ENCODE assay signal across 15 cellular contexts in genomic region chr16:56478228-56479049, GRCh38. TPM values are rescaled to one million over a fixed set of nuclear protein-coding genes. Genes with fewer than 3 reads are reported as not detected.
A peak's percentile ranks its signal among the peaks of the same experiment; 100 is the strongest.
DNase-seq lines count a peak whose midpoint lies in the region; ATAC-seq and TF ChIP-seq lines count a peak whose summit lies in the region.
"Had no signal": no experiment of that assay in that cellular context is flagged by ENCODE, and none has a peak within 500 bp of the region (broad histone marks: within the 10 kb centered on the region; RNA-seq: fewer than 3 reads in every experiment).

No MANE protein-coding gene starts in this region.

- TF ChIP-seq RAD21 in HCT116 (IDR thresholded peaks at IDR 0.05; ENCODE audit: low read depth) = no peak

- no peak for DNase-seq in CD4-positive, CD25-positive, alpha-beta regulatory T cell
- DNase-seq in HCT116 (ENCODE audit: low read depth, low spot score) (no peak), WTC11 (ENCODE audit: low spot score) (no peak), heart left ventricle (no peak), RKO (ENCODE audit: low spot score) (no peak), foreskin keratinocyte (no peak)
- DNase-seq: activated naive CD4-positive, alpha-beta T cell treated with anti-CD3 and anti-CD28 coated beads, Interleukin-2, amount 50 U/mL, for 16 hours; cerebellar nuclear complex; naive thymus-derived CD8-positive, alpha-beta T cell; NCI-H1417 treated with DMSO at 0.1 percent for 48 hours; NCI-H446; T1000 had no signal

- peak overlapping the region in 2 of 3 donors; percentile 56 to 68 for H3K27ac Mint-ChIP-seq in CD4-positive, CD25-positive, alpha-beta regulatory T cell
- H3K27ac Mint-ChIP-seq in WTC11 = no peak overlapping the region

- no peaks in the 10 kb centered on the region for H3K27me3 Mint-ChIP-seq in CD4-positive, CD25-positive, alpha-beta regulatory T cell
- H3K27me3 Mint-ChIP-seq in WTC11 (ENCODE audit: low read depth) = no peaks in the 10 kb centered on the region
- H3K27me3 Mint-ChIP-seq: naive thymus-derived CD8-positive, alpha-beta T cell had no signal

- no peaks in the 10 kb centered on the region for H4K20me1 ChIP-seq in HCT116 (ENCODE audit: insufficient read depth)

- TF ChIP-seq POLR2A in HCT116 (IDR thresholded peaks at IDR 0.05; ENCODE audit: borderline replicate concordance, extremely low read depth, insufficient read depth, insufficient read length) = no peak
- TF ChIP-seq POLR2A in heart left ventricle (IDR thresholded peaks at IDR 0.05) = no peak

- no peak overlapping the region for H3K9ac ChIP-seq in HCT116 (ENCODE audit: low read length)

- BruUV-seq in HCT116 (replicated peaks; lab: Mats Ljungman, UMichigan) = no TSS peak

- H3K4me3 ChIP-seq in CD4-positive, CD25-positive, alpha-beta regulatory T cell (ENCODE audit: low read depth, low read length) = no peak overlapping the region
- no peak overlapping the region for H3K4me3 ChIP-seq in HCT116 (replicated peaks in 1 of 2; ENCODE audit: low read depth in 1 of 2, low read length in 2 of 2)
- no peak overlapping the region for H3K4me3 ChIP-seq in mesodermal cell (ENCODE audit: extremely low read depth, insufficient read depth, low read length, poor library complexity, severe bottlenecking)
- H3K4me3 ChIP-seq in heart left ventricle = no peak overlapping the region

- RAD21 ChIA-PET in HCT116 (lab: Charles Lee; ENCODE audit: low non-redundant PET in 1 of 2, low total read pairs in 2 of 2, uncharacterized antibody in 2 of 2, unreplicated experiment in 2 of 2) = no interaction called here

- no peaks in the 10 kb centered on the region for H3K9me2 ChIP-seq in HCT116 (ENCODE audit: insufficient read depth)

- H3K27me3 ChIP-seq in CD4-positive, CD25-positive, alpha-beta regulatory T cell (ENCODE audit: control insufficient read depth, insufficient read depth, low read length) = no peaks in the 10 kb centered on the region
- H3K27me3 ChIP-seq in HCT116 (ENCODE audit: insufficient read depth, low read length) (no peaks in the 10 kb centered on the region), heart left ventricle (no peaks in the 10 kb centered on the region), foreskin keratinocyte (no peaks in the 10 kb centered on the region)

- CTCF ChIA-PET in HCT116 (lab: Charles Lee) = interaction anchor here (1.1 kb wide), 1 partner anchor 122 kb away, joined by 3 read pairs; no protein-coding TSS in a partner anchor
- CTCF ChIA-PET in WTC11 (lab: Charles Lee) = interaction anchor here (1.9 kb wide), 1 partner anchor 69 kb away, joined by 5 read pairs; no protein-coding TSS in a partner anchor

- H3K9me3 ChIP-seq in CD4-positive, CD25-positive, alpha-beta regulatory T cell (ENCODE audit: control insufficient read depth in 2 of 2, low read length in 2 of 2) = no peaks in the 10 kb centered on the region
- no peaks in the 10 kb centered on the region for H3K9me3 ChIP-seq in HCT116 (ENCODE audit: control insufficient read depth in 1 of 2, insufficient read depth in 1 of 2, low read depth in 1 of 2, low read length in 2 of 2)
- no peaks in the 10 kb centered on the region for H3K9me3 ChIP-seq in mesodermal cell (ENCODE audit: control insufficient read depth, low read length)
- no peaks in the 10 kb centered on the region for H3K9me3 ChIP-seq in heart left ventricle

- intact Hi-C loops in HCT116 (cut with micrococcal nuclease) (no loop called here), heart left ventricle (cut with DNase I) (no loop called here)

- no peak overlapping the region for H3K27ac ChIP-seq in CD4-positive, CD25-positive, alpha-beta regulatory T cell (ENCODE audit: insufficient read depth, low read length, poor library complexity, severe bottlenecking)
- H3K27ac ChIP-seq in HCT116 (ENCODE audit: low read depth, low read length) (no peak overlapping the region), mesodermal cell (ENCODE audit: low read depth, low read length, severe bottlenecking) (peak overlapping the region; percentile 8), heart left ventricle (no peak overlapping the region), foreskin keratinocyte (no peak overlapping the region)

- TF ChIP-seq CTCF in HCT116 (IDR thresholded peaks at IDR 0.05 in 2 of 3, conservative IDR thresholded peaks at IDR 0.05 in 1 of 3; ENCODE audit: borderline replicate concordance in 1 of 3, insufficient read depth in 1 of 3, low read depth in 2 of 3, low read length in 2 of 3) = no peak
- no peak for TF ChIP-seq CTCF in WTC11 (IDR thresholded peaks at IDR 0.05)
- TF ChIP-seq CTCF in heart left ventricle (IDR thresholded peaks at IDR 0.05) = no peak
- TF ChIP-seq CTCF in foreskin keratinocyte (conservative IDR thresholded peaks at IDR 0.05) = no peak

- peaks cover 0 to 10% (median 1%) of the 10 kb centered on the region in 4 donors for H3K4me1 Mint-ChIP-seq in CD4-positive, CD25-positive, alpha-beta regulatory T cell
- H3K4me1 Mint-ChIP-seq in WTC11 = peaks cover 11% of the 10 kb centered on the region

- peaks cover 50% of the 10 kb centered on the region for H3K36me3 Mint-ChIP-seq in CD4-positive, CD25-positive, alpha-beta regulatory T cell
- peaks cover 35% of the 10 kb centered on the region for H3K36me3 Mint-ChIP-seq in WTC11

- H3K4me1 ChIP-seq in CD4-positive, CD25-positive, alpha-beta regulatory T cell (ENCODE audit: control insufficient read depth, insufficient read depth, low read length, poor library complexity, severe bottlenecking) = no peaks in the 10 kb centered on the region
- H3K4me1 ChIP-seq in HCT116 (ENCODE audit: control insufficient read depth in 1 of 2, insufficient read depth in 2 of 2, low read length in 2 of 2) = peaks cover 2 to 23% of the 10 kb centered on the region in 2 experiments; a peak in 2 of 4 replicates
- H3K4me1 ChIP-seq in mesodermal cell (ENCODE audit: control insufficient read depth, insufficient read depth, low read length, poor library complexity, severe bottlenecking) = peaks cover 11% of the 10 kb centered on the region
- peaks cover 0 to 6% (median 0%) of the 10 kb centered on the region in 12 donors for H3K4me1 ChIP-seq in heart left ventricle
- H3K4me1 ChIP-seq in foreskin keratinocyte = peaks cover 5% of the 10 kb centered on the region

- ATAC-seq in CD4-positive, CD25-positive, alpha-beta regulatory T cell (ENCODE audit: low read depth in 2 of 2) = no peak
- ATAC-seq in HCT116 = no peak
- no peak for ATAC-seq in WTC11
- ATAC-seq in heart left ventricle = no peak
- ATAC-seq in HG03175 (IDR thresholded peaks at IDR 0.05; ENCODE audit: unreplicated experiment) = no peak
- ATAC-seq in foreskin keratinocyte = no peak
- ATAC-seq: left lobe of liver; naive thymus-derived CD8-positive, alpha-beta T cell had no signal

- H3K9me3 Mint-ChIP-seq in CD4-positive, CD25-positive, alpha-beta regulatory T cell = no peaks in the 10 kb centered on the region
- no peaks in the 10 kb centered on the region for H3K9me3 Mint-ChIP-seq in WTC11
- H3K9me3 Mint-ChIP-seq: naive thymus-derived CD8-positive, alpha-beta T cell had no signal

- H3K4me3 Mint-ChIP-seq in CD4-positive, CD25-positive, alpha-beta regulatory T cell = no peak overlapping the region
- H3K4me3 Mint-ChIP-seq in WTC11 = no peak overlapping the region
- H3K4me3 Mint-ChIP-seq: naive thymus-derived CD8-positive, alpha-beta T cell had no signal

- 100% methylated on average over 1 of the region's 2 CpGs; no CpG with 5 or more reads in 1 of the 2 experiments for WGBS in mesodermal cell (ENCODE audit: insufficient coverage in 2 of 2), 2 experiments
- 80 to 89% (median 83%) methylated on average over 2 of the region's 2 CpGs for WGBS in heart left ventricle, 4 donors

- H3K79me2 ChIP-seq in HCT116 (ENCODE audit: insufficient read depth, low read length) = no peaks in the 10 kb centered on the region

- POLR2A ChIA-PET in HCT116 (lab: Charles Lee) = no interaction called here
- POLR2A ChIA-PET in WTC11 (lab: Charles Lee) = no interaction called here

- peaks cover 77% of the 10 kb centered on the region for H3K36me3 ChIP-seq in CD4-positive, CD25-positive, alpha-beta regulatory T cell (ENCODE audit: control insufficient read depth, insufficient read depth, low read length)
- H3K36me3 ChIP-seq in HCT116 (ENCODE audit: control insufficient read depth in 1 of 2, insufficient read depth in 2 of 2, low read length in 2 of 2) (peaks cover 19 to 40% of the 10 kb centered on the region in 2 experiments), mesodermal cell (ENCODE audit: control insufficient read depth, insufficient read depth, low read length) (peaks cover 63% of the 10 kb centered on the region), heart left ventricle (peaks cover 0 to 100% (median 94%) of the 10 kb centered on the region in 9 donors)

- H2AFZ ChIP-seq in HCT116 (ENCODE audit: low read depth, low read length, poor library complexity, severe bottlenecking) = no peak overlapping the region

- H3K4me2 ChIP-seq in HCT116 (ENCODE audit: low read length) = no peak overlapping the region

RNA-seq across cellular contexts. Expression of gene OGFOD1, which starts 27.1 kb away (rescaled TPM):
- 22.7 TPM for total RNA-seq in CD4-positive, CD25-positive, alpha-beta regulatory T cell
- polyA plus RNA-seq in CD4-positive, CD25-positive, alpha-beta regulatory T cell = 10 to 100 TPM; 80.9 to 96.4 (median 85.7) TPM
- total RNA-seq in HCT116 (2021; ENCODE audit: unreplicated experiment) = 51.6 TPM
- polyA plus RNA-seq in HCT116 (2012) = 17.8 and 25.4 TPM in 2 replicates
- total RNA-seq in WTC11 (2021) = 50.5 to 52.2 TPM (median 50.7 TPM) in 3 replicates
- 54.7 TPM for polyA plus RNA-seq in mesodermal cell (2013, experiment 1 of 2)
- polyA plus RNA-seq in mesodermal cell (2013, experiment 2 of 2) = 45.4 TPM
- total RNA-seq in heart left ventricle = 10 to 100 TPM; 20.8 to 39.1 (median 31.9) TPM
- polyA plus RNA-seq in heart left ventricle = 10 to 100 TPM; 11.4 to 37.6 TPM
- total RNA-seq in foreskin keratinocyte = 68.1 and 70.0 TPM in 2 replicates
- polyA plus RNA-seq in foreskin keratinocyte = 29.7 and 34.0 TPM in 2 replicates

RNA-seq across cellular contexts. Expression of gene NUDT21, which starts 27.3 kb away (rescaled TPM):
- 111 TPM for total RNA-seq in CD4-positive, CD25-positive, alpha-beta regulatory T cell
- polyA plus RNA-seq in CD4-positive, CD25-positive, alpha-beta regulatory T cell = 100 to 1,000 TPM in 3 of 4 donors, 10 to 100 TPM in 1; 91.9 to 128 (median 104) TPM
- total RNA-seq in HCT116 (2021; ENCODE audit: unreplicated experiment) (218 TPM), WTC11 (2021) (247 to 263 TPM (median 259 TPM) in 3 replicates), heart left ventricle (10 to 100 TPM; 35.2 to 74.3 (median 65.9) TPM), foreskin keratinocyte (83.8 and 90.7 TPM in 2 replicates)
- 125 and 161 TPM in 2 replicates for polyA plus RNA-seq in HCT116 (2012)
- 131 TPM for polyA plus RNA-seq in mesodermal cell (2013, experiment 1 of 2)
- 119 TPM for polyA plus RNA-seq in mesodermal cell (2013, experiment 2 of 2)
- polyA plus RNA-seq in heart left ventricle (10 to 100 TPM; 10.9 to 53.8 TPM), foreskin keratinocyte (64.1 and 74.2 TPM in 2 replicates)

RNA-seq across cellular contexts. Expression of gene BBS2, which starts 41.4 kb away (rescaled TPM):
- total RNA-seq in CD4-positive, CD25-positive, alpha-beta regulatory T cell = 46.5 TPM
- 10 to 100 TPM; 24.8 to 39.2 (median 33.6) TPM for polyA plus RNA-seq in CD4-positive, CD25-positive, alpha-beta regulatory T cell
- total RNA-seq in HCT116 (2021; ENCODE audit: unreplicated experiment) (26.7 TPM), WTC11 (2021) (19.1 to 25.7 TPM (median 24.1 TPM) in 3 replicates), heart left ventricle (10 to 100 TPM; 31.2 to 76.2 (median 49.4) TPM), foreskin keratinocyte (53.4 and 57.8 TPM in 2 replicates)
- 23.7 and 23.8 TPM in 2 replicates for polyA plus RNA-seq in HCT116 (2012)
- 49.7 TPM for polyA plus RNA-seq in mesodermal cell (2013, experiment 1 of 2)
- 50.2 TPM for polyA plus RNA-seq in mesodermal cell (2013, experiment 2 of 2)
- polyA plus RNA-seq in heart left ventricle (10 to 100 TPM; 12.2 to 24.6 TPM), foreskin keratinocyte (22.9 and 25.4 TPM in 2 replicates)

RNA-seq across cellular contexts. Expression of gene AMFR, which starts 53.1 kb away (rescaled TPM):
- 77.3 TPM for total RNA-seq in CD4-positive, CD25-positive, alpha-beta regulatory T cell
- polyA plus RNA-seq in CD4-positive, CD25-positive, alpha-beta regulatory T cell = 10 to 100 TPM; 21.1 to 60.4 (median 44.0) TPM
- 66.3 TPM for total RNA-seq in HCT116 (2021; ENCODE audit: unreplicated experiment)
- polyA plus RNA-seq in HCT116 (2012) = 86.3 and 89.3 TPM in 2 replicates
- total RNA-seq in WTC11 (2021) = 31.2 to 34.5 TPM (median 31.7 TPM) in 3 replicates
- 52.5 TPM for polyA plus RNA-seq in mesodermal cell (2013, experiment 1 of 2)
- polyA plus RNA-seq in mesodermal cell (2013, experiment 2 of 2) = 46.6 TPM
- total RNA-seq in heart left ventricle = 100 to 1,000 TPM in 2 of 9 donors, 10 to 100 TPM in 7; 57.1 to 146 (median 84.8) TPM
- polyA plus RNA-seq in heart left ventricle = 10 to 100 TPM; 26.4 to 97.4 TPM
- total RNA-seq in foreskin keratinocyte = 68.3 and 69.7 TPM in 2 replicates
- polyA plus RNA-seq in foreskin keratinocyte = 32.1 and 35.2 TPM in 2 replicates
